In the genomic region with DNA sequence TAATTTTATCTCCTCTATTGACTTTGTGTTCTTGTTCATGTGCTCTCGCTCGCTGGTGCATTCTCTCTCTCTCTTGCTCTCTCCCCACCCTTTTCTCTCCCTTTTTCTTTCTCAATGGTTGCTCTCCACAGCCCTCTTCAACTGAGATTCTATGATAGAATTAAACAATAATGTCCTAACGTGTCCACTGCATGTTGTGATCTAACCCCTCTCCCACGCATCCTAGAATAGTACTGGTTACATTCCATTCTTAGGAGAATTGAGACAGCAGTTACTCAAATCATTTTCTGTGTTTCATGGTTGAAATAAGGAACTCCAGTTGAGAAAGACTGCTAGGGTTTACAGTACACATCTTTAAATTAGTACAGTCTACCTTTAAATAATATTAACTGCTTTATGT, we compare ENCODE assay signal across 24 cellular contexts.
"Had no signal": no experiment of that assay in that cellular context is flagged by ENCODE, and none has a peak within 500 bp of the region (broad histone marks: within the 10 kb centered on the region; RNA-seq: fewer than 3 reads in every experiment).

No MANE protein-coding gene starts in this region.

- FAIRE-seq: islet of Langerhans, TTC549 had no signal

- H3K4me3 Mint-ChIP-seq: activated T-cell treated with anti-CD3 and anti-CD28 coated beads, Interleukin-2, amount 50 U/mL, for 24 hours; activated T-helper 17 cell treated with anti-CD3 and anti-CD28 coated beads, Interleukin-2, amount 50 U/mL, for 72 hours; naive B cell; neural progenitor cell; T-cell had no signal

- H3K27ac Mint-ChIP-seq: activated naive CD4-positive, alpha-beta T cell treated with anti-CD3 and anti-CD28 coated beads, Interleukin-2, amount 50 U/mL, for 72 hours; activated T-cell treated with anti-CD3 and anti-CD28 coated beads, Interleukin-2, amount 50 U/mL, for 24 hours; activated T-helper 17 cell treated with anti-CD3 and anti-CD28 coated beads, Interleukin-2, amount 50 U/mL, for 72 hours; naive B cell; neural progenitor cell; progenitor cell of endocrine pancreas; T-cell had no signal

- H3K4me3 ChIP-seq: adrenal gland, heart left ventricle, neural progenitor cell, thoracic aorta, upper lobe of right lung had no signal

- H3K4me1 ChIP-seq: adrenal gland, upper lobe of right lung had no signal

- ATAC-seq: activated naive CD4-positive, alpha-beta T cell treated with anti-CD3 and anti-CD28 coated beads, Interleukin-2, amount 50 U/mL, for 72 hours; activated T-helper 17 cell treated with anti-CD3 and anti-CD28 coated beads, Interleukin-2, amount 50 U/mL, for 72 hours; esophagus mucosa; left cardiac atrium; T-cell; upper lobe of right lung had no signal

- H3K27ac ChIP-seq: adrenal gland, neural progenitor cell, thoracic aorta, upper lobe of right lung had no signal

- H3K4me1 Mint-ChIP-seq: activated T-helper 17 cell treated with anti-CD3 and anti-CD28 coated beads, Interleukin-2, amount 50 U/mL, for 72 hours; naive B cell; T-cell had no signal

- H3K4me2 ChIP-seq: neural progenitor cell had no signal

- H3K9ac ChIP-seq: neural progenitor cell had no signal

- H3K9me3 ChIP-seq: adrenal gland, thoracic aorta, upper lobe of right lung had no signal

- H3K9me3 Mint-ChIP-seq: activated naive CD4-positive, alpha-beta T cell treated with anti-CD3 and anti-CD28 coated beads, Interleukin-2, amount 50 U/mL, for 72 hours; activated T-cell treated with anti-CD3 and anti-CD28 coated beads, Interleukin-2, amount 50 U/mL, for 24 hours; activated T-helper 17 cell treated with anti-CD3 and anti-CD28 coated beads, Interleukin-2, amount 50 U/mL, for 72 hours; T-cell had no signal

- H3K36me3 ChIP-seq: adrenal gland, heart left ventricle, neural progenitor cell, thoracic aorta, upper lobe of right lung had no signal

- H2AFZ ChIP-seq: neural progenitor cell had no signal

- H3K27me3 Mint-ChIP-seq: progenitor cell of endocrine pancreas had no signal

- H3K36me3 Mint-ChIP-seq: activated naive CD4-positive, alpha-beta T cell treated with anti-CD3 and anti-CD28 coated beads, Interleukin-2, amount 50 U/mL, for 72 hours; T-cell had no signal

- H3K27me3 ChIP-seq: adrenal gland, heart left ventricle, neural progenitor cell, upper lobe of right lung had no signal

- DNase-seq: activated CD4-positive, alpha-beta T cell treated with anti-CD3 and anti-CD28 coated beads for 1 hour; activated CD4-positive, alpha-beta T cell treated with anti-CD3 and anti-CD28 coated beads, Interleukin-2, amount 50 U/mL, for 4 hours; activated CD8-positive, alpha-beta memory T cell treated with anti-CD3 and anti-CD28 coated beads for 24 hours; activated CD8-positive, alpha-beta memory T cell treated with anti-CD3 and anti-CD28 coated beads, Interleukin-2, amount 50 U/mL, for 4 hours; activated T-cell treated with anti-CD3 and anti-CD28 coated beads, Interleukin-2, amount 50 U/mL, for 24 hours; adrenal gland; effector memory CD4-positive, alpha-beta T cell; heart left ventricle; left cardiac atrium; mesenchymal stem cell; naive B cell; retina; stimulated activated CD4-positive, alpha-beta T cell treated with anti-CD3 and anti-CD28 coated beads, Interleukin-4, amount 100 ng/mL, for 24 hours; stimulated activated naive CD4-positive, alpha-beta T cell treated with Interleukin-2 at 50 U/mL for 16 hours; T-cell; upper lobe of right lung had no signal
